In genomic region chr1:29853716-29854330, GRCh38 we compare ENCODE assay signal across 22 cellular contexts.
"Had no signal": no experiment of that assay in that cellular context is flagged by ENCODE, and none has a peak within 500 bp of the region (broad histone marks: within the 10 kb centered on the region; RNA-seq: fewer than 3 reads in every experiment).

No MANE protein-coding gene starts in this region.

- H3K4me2 ChIP-seq: smooth muscle cell had no signal

- H3K4me3 Mint-ChIP-seq: immature natural killer cell; neural crest cell; stimulated activated naive B cell treated with anti-CD40 and anti-IgM and Interleukin-4, amounts not matched to agents 10 μg/mL and 1 μg/mL and 100 μg/mL, for 72 hours had no signal

- H3K9me3 Mint-ChIP-seq: activated naive CD4-positive, alpha-beta T cell treated with anti-CD3 and anti-CD28 coated beads, Interleukin-2, amount 50 U/mL, for 72 hours; neural crest cell; stimulated activated naive B cell treated with anti-CD40 and anti-IgM and Interleukin-4, amounts not matched to agents 10 μg/mL and 1 μg/mL and 100 μg/mL, for 72 hours had no signal

- H3K36me3 ChIP-seq: adrenal gland, breast epithelium, esophagus muscularis mucosa, gastroesophageal sphincter, heart left ventricle, right lobe of liver, thoracic aorta, upper lobe of left lung had no signal

- H3K9me3 ChIP-seq: adrenal gland, breast epithelium, esophagus muscularis mucosa, gastroesophageal sphincter, heart left ventricle, psoas muscle, right lobe of liver, thoracic aorta, upper lobe of left lung had no signal

- DNase-seq: activated CD4-positive, alpha-beta T cell treated with anti-CD3 and anti-CD28 coated beads for 1 hour; activated CD4-positive, alpha-beta T cell treated with anti-CD3 and anti-CD28 coated beads, Interleukin-2, amount 50 U/mL, for 48 hours; activated gamma-delta T cell treated with Interleukin-2 at 50 U/mL for 16 hours; adrenal gland; cerebellar nuclear complex; effector CD8-positive, alpha-beta T cell; heart left ventricle; immature natural killer cell; left ventricle myocardium superior; psoas muscle; right lobe of liver; stimulated activated CD4-positive, alpha-beta T cell treated with anti-CD3 and anti-CD28 coated beads, Interleukin-4, amount 100 ng/mL, for 4 hours; stimulated activated naive B cell treated with anti-CD40 and anti-IgM and Interleukin-4, amounts not matched to agents 10 μg/mL and 1 μg/mL and 100 μg/mL, for 72 hours; T-helper 2 cell; upper lobe of left lung had no signal

- H3K4me1 Mint-ChIP-seq: stimulated activated naive B cell treated with anti-CD40 and anti-IgM and Interleukin-4, amounts not matched to agents 10 μg/mL and 1 μg/mL and 100 μg/mL, for 72 hours had no signal

- H3K4me1 ChIP-seq: adrenal gland, breast epithelium, esophagus muscularis mucosa, gastroesophageal sphincter, psoas muscle, right lobe of liver, upper lobe of left lung had no signal

- H3K27ac Mint-ChIP-seq: activated naive CD4-positive, alpha-beta T cell treated with anti-CD3 and anti-CD28 coated beads, Interleukin-2, amount 50 U/mL, for 72 hours; immature natural killer cell; stimulated activated naive B cell treated with anti-CD40 and anti-IgM and Interleukin-4, amounts not matched to agents 10 μg/mL and 1 μg/mL and 100 μg/mL, for 72 hours had no signal

- H3K36me3 Mint-ChIP-seq: activated naive CD4-positive, alpha-beta T cell treated with anti-CD3 and anti-CD28 coated beads, Interleukin-2, amount 50 U/mL, for 72 hours; immature natural killer cell; stimulated activated naive B cell treated with anti-CD40 and anti-IgM and Interleukin-4, amounts not matched to agents 10 μg/mL and 1 μg/mL and 100 μg/mL, for 72 hours had no signal

- H3K27me3 ChIP-seq: adrenal gland, right lobe of liver, upper lobe of left lung had no signal

- H3K27ac ChIP-seq: adrenal gland, breast epithelium, esophagus muscularis mucosa, gastroesophageal sphincter, heart left ventricle, psoas muscle, right lobe of liver, thoracic aorta, upper lobe of left lung had no signal

- H3K4me3 ChIP-seq: adrenal gland, breast epithelium, esophagus muscularis mucosa, gastroesophageal sphincter, heart left ventricle, psoas muscle, right lobe of liver, smooth muscle cell, thoracic aorta, upper lobe of left lung had no signal
